1 cellular context compared by ENCODE assay signal in the genomic region with DNA sequence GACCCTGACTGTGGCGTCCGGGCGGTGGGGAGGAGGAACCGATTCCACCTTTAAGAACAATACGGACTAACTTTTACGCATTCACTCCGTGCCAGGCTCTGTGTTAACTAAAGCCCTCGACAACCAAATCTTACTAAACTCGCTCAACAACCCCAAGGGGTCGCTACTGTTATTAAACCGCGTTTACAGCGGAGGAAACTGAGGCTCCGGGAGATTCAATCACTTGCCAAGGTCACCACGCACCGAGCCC.
TF ChIP-seq lines count a peak whose summit lies in the region.

No MANE protein-coding gene starts in this region.

TF ChIP-seq in HepG2, 621 proteins besides CTCF, POLR2A, EP300 and RAD21:
- 0 out of 2 replicates have a peak, but pooled peaks have one; percentile 8 for TF ChIP-seq SAP130 (CRISPR knock-in tag; IDR thresholded peaks at IDR 0.05; ENCODE audit: low read depth)
- no peak for TF ChIP-seq ZBTB21 (CRISPR knock-in tag; IDR thresholded peaks at IDR 0.05)
